ENCODE assay signal across 8 cellular contexts in genomic region chr15:29668120-29668602, GRCh38.
DNase-seq lines count a peak whose midpoint lies in the region; ATAC-seq and TF ChIP-seq lines count a peak whose summit lies in the region.

No MANE protein-coding gene starts in this region.

- H3K27ac ChIP-seq in C4-2B: no peak overlapping the region

- ATAC-seq in GM19438 (IDR thresholded peaks at IDR 0.05; ENCODE audit: low read depth, unreplicated experiment) (peak; percentile 68), HG03378 (IDR thresholded peaks at IDR 0.05; ENCODE audit: unreplicated experiment) (no peak), HG03159 (IDR thresholded peaks at IDR 0.05; ENCODE audit: unreplicated experiment) (no peak)

- peak; percentile 98 for TF ChIP-seq CTCF in C4-2B (conservative IDR thresholded peaks at IDR 0.05)

- DNase-seq in NCI-H2171 treated with DMSO at 0.1 percent for 48 hours (lab: John Stamatoyannopoulos, UW) (peak; percentile 78), foreskin melanocyte (peak; percentile 69), occipital lobe (lab: John Stamatoyannopoulos, UW) (peak; percentile 49)
- DNase-seq in activated CD4-positive, alpha-beta T cell treated with anti-CD3 and anti-CD28 coated beads, Interleukin-2, amount 50 U/mL, for 48 hours: peak; percentile 31 to 41
